ENCODE assay signal across 40 cellular contexts in the genomic region with DNA sequence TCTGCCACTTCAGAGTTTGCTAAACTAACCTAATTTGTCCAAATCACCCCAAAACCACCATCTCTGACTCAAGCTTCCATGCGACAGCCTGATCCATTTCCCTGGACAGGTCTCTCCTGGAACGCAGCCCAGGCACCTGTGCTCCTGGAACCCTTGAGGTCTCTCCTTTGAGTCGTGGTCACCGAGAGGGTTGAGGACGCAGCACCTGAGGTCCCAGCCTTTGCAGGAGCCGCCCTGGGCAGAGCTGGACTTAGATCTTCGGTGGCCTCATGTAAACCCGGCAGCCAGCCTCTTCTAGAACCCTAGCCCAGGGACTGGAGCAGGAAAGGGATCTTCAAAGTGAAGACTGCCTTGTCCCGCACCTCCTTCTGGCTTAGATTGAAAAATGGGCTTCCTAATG. TPM values are rescaled to one million over a fixed set of nuclear protein-coding genes. Genes with fewer than 3 reads are reported as not detected.
"Had no signal": no experiment of that assay in that cellular context is flagged by ENCODE, and none has a peak within 500 bp of the region (broad histone marks: within the 10 kb centered on the region; RNA-seq: fewer than 3 reads in every experiment).

No MANE protein-coding gene starts in this region.

- H3K27me3 ChIP-seq: adrenal gland, body of pancreas, brain microvascular endothelial cell, breast epithelium had no signal

- DNase-seq: activated CD4-positive, alpha-beta memory T cell treated with anti-CD3 and anti-CD28 coated beads, Interleukin-2, amount 10 ng/mL, durations not matched to agents 7 days and 5 days; activated CD4-positive, alpha-beta T cell treated with anti-CD3 and anti-CD28 coated beads for 1 hour; activated CD4-positive, alpha-beta T cell treated with anti-CD3 and anti-CD28 coated beads for 36 hours; activated CD4-positive, alpha-beta T cell treated with anti-CD3 and anti-CD28 coated beads for 48 hours; activated CD4-positive, alpha-beta T cell treated with anti-CD3 and anti-CD28 coated beads, Interleukin-2, amount 10 ng/mL, durations not matched to agents 7 days and 5 days; activated CD4-positive, alpha-beta T cell treated with anti-CD3 and anti-CD28 coated beads, Interleukin-2, amount 50 U/mL, for 48 hours; activated CD4-positive, CD25-positive, alpha-beta regulatory T cell; activated CD8-positive, alpha-beta memory T cell treated with anti-CD3 and anti-CD28 coated beads, Interleukin-2, amount 50 U/mL, for 48 hours; activated CD8-positive, alpha-beta T cell treated with anti-CD3 and anti-CD28 coated beads, Interleukin-2, amount 10 ng/mL, durations not matched to agents 7 days and 5 days; activated effector memory CD4-positive, alpha-beta T cell treated with anti-CD3 and anti-CD28 coated beads, Interleukin-2, amount 50 U/mL, for 16 hours; activated gamma-delta T cell treated with Interleukin-2 at 50 U/mL for 16 hours; activated naive CD4-positive, alpha-beta T cell; activated naive CD4-positive, alpha-beta T cell treated with anti-CD3 and anti-CD28 coated beads for 36 hours; activated naive CD4-positive, alpha-beta T cell treated with anti-CD3 and anti-CD28 coated beads, Interleukin-2, amount 50 U/mL, for 16 hours; activated naive CD8-positive, alpha-beta T cell treated with anti-CD3 and anti-CD28 coated beads for 36 hours; activated T-cell treated with anti-CD3 and anti-CD28 coated beads, Interleukin-2, amount 50 U/mL, for 24 hours; activated T-cell treated with anti-CD3 and anti-CD28 coated beads, Interleukin-2, amount 50 U/mL, for 72 hours; adrenal gland; amniotic stem cell; aorta; body of pancreas; brain microvascular endothelial cell; central memory CD4-positive, alpha-beta T cell; SW 1271; T-helper 1 cell; T-helper 2 cell; T-helper 9 cell; WERI-Rb-1 had no signal

- ATAC-seq: activated CD4-positive, alpha-beta T cell treated with anti-CD3 and anti-CD28 coated beads for 36 hours; activated CD4-positive, CD25-positive, alpha-beta regulatory T cell treated with anti-CD3 and anti-CD28 coated beads, Interleukin-2, amount 50 U/mL, for 24 hours; activated CD8-positive, alpha-beta T cell treated with anti-CD3 and anti-CD28 coated beads, Interleukin-2, amount 10 ng/mL, durations not matched to agents 7 days and 5 days; activated naive CD4-positive, alpha-beta T cell treated with anti-CD3 and anti-CD28 coated beads, Interleukin-2, amount 50 U/mL, for 72 hours; activated T-cell treated with anti-CD3 and anti-CD28 coated beads, Interleukin-2, amount 50 U/mL, for 72 hours; activated T-helper 17 cell treated with anti-CD3 and anti-CD28 coated beads, Interleukin-2, amount 50 U/mL, for 72 hours; body of pancreas; WTC11 had no signal

- H3K4me1 ChIP-seq: breast epithelium had no signal

- H3K9me3 ChIP-seq: adrenal gland, body of pancreas, breast epithelium had no signal

- H3K4me3 Mint-ChIP-seq: activated CD4-positive, alpha-beta memory T cell treated with anti-CD3 and anti-CD28 coated beads, Interleukin-2, amount 10 ng/mL, durations not matched to agents 7 days and 5 days; activated CD4-positive, alpha-beta T cell treated with anti-CD3 and anti-CD28 coated beads for 36 hours; activated CD4-positive, alpha-beta T cell treated with anti-CD3 and anti-CD28 coated beads, Interleukin-2, amount 10 ng/mL, durations not matched to agents 7 days and 5 days; activated CD8-positive, alpha-beta T cell treated with anti-CD3 and anti-CD28 coated beads, Interleukin-2, amount 10 ng/mL, durations not matched to agents 7 days and 5 days; activated naive CD4-positive, alpha-beta T cell treated with anti-CD3 and anti-CD28 coated beads for 36 hours; activated naive CD8-positive, alpha-beta T cell treated with anti-CD3 and anti-CD28 coated beads for 36 hours; activated T-cell treated with anti-CD3 and anti-CD28 coated beads, Interleukin-2, amount 50 U/mL, for 24 hours; activated T-cell treated with anti-CD3 and anti-CD28 coated beads, Interleukin-2, amount 50 U/mL, for 72 hours; activated T-helper 1 cell treated with anti-CD3 and anti-CD28 coated beads, Interleukin-12 subunit alpha, Interleukin-12 subunit beta, Interleukin-2, Interleukin-4 antibody, amounts not matched to agents 30 ng/mL and 10 ng/mL and 1 ng/mL, durations not matched to agents 14 hours and 24 hours and 36 hours; activated T-helper 17 cell treated with anti-CD3 and anti-CD28 coated beads, Interleukin-2, amount 50 U/mL, for 72 hours; T-helper 1 cell treated with Interleukin-12 subunit alpha and Interleukin-12 subunit beta and Interleukin-4 antibody, amounts not matched to agents 30 μg/mL and 1 μg/mL, for 36 hours; T-helper 2 cell treated with Interferon-gamma antibody and Interleukin-4, amounts not matched to agents 5 μg/mL and 100 μg/mL, for 36 hours; WTC11 had no signal

- H3K4me3 ChIP-seq: adrenal gland, body of pancreas, breast epithelium had no signal

- H3K36me3 ChIP-seq: adrenal gland, brain microvascular endothelial cell, breast epithelium had no signal

- H3K9me3 Mint-ChIP-seq: activated CD4-positive, alpha-beta memory T cell treated with anti-CD3 and anti-CD28 coated beads, Interleukin-2, amount 10 ng/mL, durations not matched to agents 7 days and 5 days; activated CD4-positive, alpha-beta T cell treated with anti-CD3 and anti-CD28 coated beads, Interleukin-2, amount 10 ng/mL, durations not matched to agents 7 days and 5 days; activated naive CD4-positive, alpha-beta T cell treated with anti-CD3 and anti-CD28 coated beads for 36 hours; activated naive CD4-positive, alpha-beta T cell treated with anti-CD3 and anti-CD28 coated beads, Interleukin-2, amount 50 U/mL, for 72 hours; activated naive CD8-positive, alpha-beta T cell treated with anti-CD3 and anti-CD28 coated beads for 36 hours; activated T-cell treated with anti-CD3 and anti-CD28 coated beads, Interleukin-2, amount 50 U/mL, for 24 hours; activated T-cell treated with anti-CD3 and anti-CD28 coated beads, Interleukin-2, amount 50 U/mL, for 72 hours; activated T-helper 1 cell treated with anti-CD3 and anti-CD28 coated beads, Interleukin-12 subunit alpha, Interleukin-12 subunit beta, Interleukin-2, Interleukin-4 antibody, amounts not matched to agents 30 ng/mL and 10 ng/mL and 1 ng/mL, durations not matched to agents 14 hours and 24 hours and 36 hours; activated T-helper 17 cell treated with anti-CD3 and anti-CD28 coated beads, Interleukin-2, amount 50 U/mL, for 72 hours; T-helper 1 cell treated with Interleukin-12 subunit alpha and Interleukin-12 subunit beta and Interleukin-4 antibody, amounts not matched to agents 30 μg/mL and 1 μg/mL, for 36 hours; T-helper 2 cell treated with Interferon-gamma antibody and Interleukin-4, amounts not matched to agents 5 μg/mL and 100 μg/mL, for 36 hours had no signal

- H3K4me1 Mint-ChIP-seq: activated T-helper 17 cell treated with anti-CD3 and anti-CD28 coated beads, Interleukin-2, amount 50 U/mL, for 72 hours had no signal

- H3K27ac Mint-ChIP-seq: activated CD4-positive, alpha-beta memory T cell treated with anti-CD3 and anti-CD28 coated beads, Interleukin-2, amount 10 ng/mL, durations not matched to agents 7 days and 5 days; activated CD4-positive, alpha-beta T cell treated with anti-CD3 and anti-CD28 coated beads for 36 hours; activated CD4-positive, alpha-beta T cell treated with anti-CD3 and anti-CD28 coated beads, Interleukin-2, amount 10 ng/mL, durations not matched to agents 7 days and 5 days; activated CD8-positive, alpha-beta T cell treated with anti-CD3 and anti-CD28 coated beads, Interleukin-2, amount 10 ng/mL, durations not matched to agents 7 days and 5 days; activated naive CD4-positive, alpha-beta T cell treated with anti-CD3 and anti-CD28 coated beads for 36 hours; activated naive CD4-positive, alpha-beta T cell treated with anti-CD3 and anti-CD28 coated beads, Interleukin-2, amount 50 U/mL, for 72 hours; activated naive CD8-positive, alpha-beta T cell treated with anti-CD3 and anti-CD28 coated beads for 36 hours; activated T-cell treated with anti-CD3 and anti-CD28 coated beads, Interleukin-2, amount 50 U/mL, for 24 hours; activated T-cell treated with anti-CD3 and anti-CD28 coated beads, Interleukin-2, amount 50 U/mL, for 72 hours; activated T-helper 1 cell treated with anti-CD3 and anti-CD28 coated beads, Interleukin-12 subunit alpha, Interleukin-12 subunit beta, Interleukin-2, Interleukin-4 antibody, amounts not matched to agents 30 ng/mL and 10 ng/mL and 1 ng/mL, durations not matched to agents 14 hours and 24 hours and 36 hours; activated T-helper 17 cell treated with anti-CD3 and anti-CD28 coated beads, Interleukin-2, amount 50 U/mL, for 72 hours; T-helper 1 cell treated with Interleukin-12 subunit alpha and Interleukin-12 subunit beta and Interleukin-4 antibody, amounts not matched to agents 30 μg/mL and 1 μg/mL, for 36 hours; T-helper 2 cell treated with Interferon-gamma antibody and Interleukin-4, amounts not matched to agents 5 μg/mL and 100 μg/mL, for 36 hours; WTC11 had no signal

- H3K36me3 Mint-ChIP-seq: activated naive CD4-positive, alpha-beta T cell treated with anti-CD3 and anti-CD28 coated beads, Interleukin-2, amount 50 U/mL, for 72 hours had no signal

- H3K27ac ChIP-seq: adrenal gland, body of pancreas, brain microvascular endothelial cell, breast epithelium, WERI-Rb-1 had no signal

- H3K27me3 Mint-ChIP-seq: activated CD4-positive, alpha-beta T cell treated with anti-CD3 and anti-CD28 coated beads for 36 hours; activated naive CD8-positive, alpha-beta T cell treated with anti-CD3 and anti-CD28 coated beads for 36 hours; activated T-cell treated with anti-CD3 and anti-CD28 coated beads, Interleukin-2, amount 50 U/mL, for 24 hours; activated T-helper 17 cell treated with anti-CD3 and anti-CD28 coated beads, Interleukin-2, amount 50 U/mL, for 72 hours had no signal

RNA-seq across cellular contexts. Expression of gene SCGB1A1, which starts 44.0 kb away (rescaled TPM):
- total RNA-seq: activated CD4-positive, alpha-beta memory T cell treated with anti-CD3 and anti-CD28 coated beads, Interleukin-2, amount 10 ng/mL, durations not matched to agents 7 days and 5 days; activated CD4-positive, alpha-beta T cell treated with anti-CD3 and anti-CD28 coated beads for 36 hours; activated CD4-positive, alpha-beta T cell treated with anti-CD3 and anti-CD28 coated beads, Interleukin-2, amount 10 ng/mL, durations not matched to agents 7 days and 5 days; activated CD8-positive, alpha-beta memory T cell treated with anti-CD3 and anti-CD28 coated beads for 36 hours; activated CD8-positive, alpha-beta T cell treated with anti-CD3 and anti-CD28 coated beads, Interleukin-2, amount 10 ng/mL, durations not matched to agents 7 days and 5 days; activated naive CD4-positive, alpha-beta T cell treated with anti-CD3 and anti-CD28 coated beads for 36 hours; activated naive CD4-positive, alpha-beta T cell treated with anti-CD3 and anti-CD28 coated beads, Interleukin-2, amount 50 U/mL, for 72 hours; activated naive CD8-positive, alpha-beta T cell treated with anti-CD3 and anti-CD28 coated beads for 36 hours; activated T-cell treated with anti-CD3 and anti-CD28 coated beads, Interleukin-2, amount 50 U/mL, for 72 hours; activated T-helper 1 cell treated with anti-CD3 and anti-CD28 coated beads, Interleukin-12 subunit alpha, Interleukin-12 subunit beta, Interleukin-2, Interleukin-4 antibody, amounts not matched to agents 30 ng/mL and 10 ng/mL and 1 ng/mL, durations not matched to agents 14 hours and 24 hours and 36 hours; activated T-helper 17 cell treated with anti-CD3 and anti-CD28 coated beads, Interleukin-2, amount 50 U/mL, for 72 hours; aorta; astrocyte; body of pancreas; breast epithelium; cardiac septum; cerebellum had no signal
